In genomic region chr11:3357302-3357701, GRCh38 we compare ENCODE assay signal across 1 cellular context.
TF ChIP-seq lines count a peak whose summit lies in the region.

No MANE protein-coding gene starts in this region.

TF ChIP-seq in K562, 482 proteins besides CTCF, POLR2A, EP300 and RAD21 (continued from another document):
- TF ChIP-seq ZNF436 (CRISPR knock-in tag; IDR thresholded peaks at IDR 0.05) (no peak), ZNF324 (CRISPR knock-in tag; IDR thresholded peaks at IDR 0.05) (no peak), POLR2G (IDR thresholded peaks at IDR 0.05; ENCODE audit: low read depth, low read length) (no peak)
